In the genomic region with DNA sequence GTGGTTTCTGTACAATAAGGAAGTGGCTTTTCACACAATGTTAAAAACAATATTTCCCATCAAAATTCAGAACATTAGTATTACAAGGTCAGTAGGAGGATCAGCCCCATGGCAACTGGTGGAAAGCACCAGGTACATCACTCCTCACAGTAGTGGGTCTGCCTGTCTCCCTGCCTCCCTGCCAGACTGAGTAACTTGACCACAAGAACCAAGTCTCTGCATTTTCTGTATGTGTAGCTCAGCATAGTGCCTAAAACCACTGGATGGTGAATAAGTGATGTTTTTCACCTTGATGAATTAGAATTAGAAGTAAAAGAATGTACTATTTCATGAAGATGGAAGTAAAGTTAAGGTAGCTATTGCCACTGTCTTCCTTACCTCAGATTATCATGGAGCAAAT, we compare ENCODE assay signal across 25 cellular contexts. TPM values are rescaled to one million over a fixed set of nuclear protein-coding genes. Genes with fewer than 3 reads are reported as not detected.
DNase-seq lines count a peak whose midpoint lies in the region; ATAC-seq lines count a peak whose summit lies in the region.
"Had no signal": no experiment of that assay in that cellular context is flagged by ENCODE, and none has a peak within 500 bp of the region (broad histone marks: within the 10 kb centered on the region; RNA-seq: fewer than 3 reads in every experiment).

No MANE protein-coding gene starts in this region.

- H3K9me3 Mint-ChIP-seq in activated CD4-positive, alpha-beta T cell treated with anti-CD3 and anti-CD28 coated beads for 36 hours (ENCODE audit: low read depth) = no peaks in the 10 kb centered on the region
- H3K9me3 Mint-ChIP-seq in activated CD4-positive, alpha-beta memory T cell treated with anti-CD3 and anti-CD28 coated beads for 36 hours = no peaks in the 10 kb centered on the region
- H3K9me3 Mint-ChIP-seq in immature natural killer cell = no peaks in the 10 kb centered on the region
- H3K9me3 Mint-ChIP-seq: CD4-positive, CD25-positive, alpha-beta regulatory T cell had no signal

- POLR2A ChIA-PET in activated CD4-positive, alpha-beta T cell treated with anti-CD3 and anti-CD28 coated beads for 36 hours (lab: Charles Lee) = no interaction called here
- POLR2A ChIA-PET in activated CD4-positive, alpha-beta memory T cell treated with anti-CD3 and anti-CD28 coated beads for 36 hours (lab: Charles Lee) = no interaction called here

- H3K27ac Mint-ChIP-seq in activated CD4-positive, alpha-beta T cell treated with anti-CD3 and anti-CD28 coated beads for 36 hours = no peak overlapping the region
- H3K27ac Mint-ChIP-seq in activated CD4-positive, alpha-beta memory T cell treated with anti-CD3 and anti-CD28 coated beads for 36 hours = peak overlapping the region; percentile 13
- H3K27ac Mint-ChIP-seq in immature natural killer cell = peak overlapping the region; percentile 51 to 84 (median 78)

- H3K27me3 Mint-ChIP-seq in activated CD4-positive, alpha-beta T cell treated with anti-CD3 and anti-CD28 coated beads for 36 hours = no peaks in the 10 kb centered on the region
- no peaks in the 10 kb centered on the region for H3K27me3 Mint-ChIP-seq in activated CD4-positive, alpha-beta memory T cell treated with anti-CD3 and anti-CD28 coated beads for 36 hours
- H3K27me3 Mint-ChIP-seq in immature natural killer cell (ENCODE audit: low read depth in 3 of 3) = peaks cover 2 to 12% (median 11%) of the 10 kb centered on the region in 3 donors

- ATAC-seq in activated CD4-positive, alpha-beta T cell treated with anti-CD3 and anti-CD28 coated beads for 36 hours = no peak
- ATAC-seq in HG03457 (IDR thresholded peaks at IDR 0.05; ENCODE audit: unreplicated experiment) (no peak), GM21515 (IDR thresholded peaks at IDR 0.05; ENCODE audit: unreplicated experiment) (no peak)
- ATAC-seq: left lobe of liver, Panc1, right cardiac atrium had no signal

- CTCF ChIA-PET in activated CD4-positive, alpha-beta T cell treated with anti-CD3 and anti-CD28 coated beads for 36 hours (lab: Charles Lee) = interaction anchor here (1.1 to 1.2 kb wide), 2 partner anchors 22 to 34 kb away, joined by 3 to 4 read pairs; no protein-coding TSS in a partner anchor
- CTCF ChIA-PET in activated CD4-positive, alpha-beta memory T cell treated with anti-CD3 and anti-CD28 coated beads for 36 hours (lab: Charles Lee) = interaction anchor here (0.8 to 1.9 kb wide), 7 partner anchors 9 to 69 kb away, joined by 3 to 5 read pairs (median 4); no protein-coding TSS in a partner anchor

- H3K4me1 Mint-ChIP-seq in activated CD4-positive, alpha-beta T cell treated with anti-CD3 and anti-CD28 coated beads for 36 hours = peaks cover 13% of the 10 kb centered on the region
- H3K4me1 Mint-ChIP-seq in activated CD4-positive, alpha-beta memory T cell treated with anti-CD3 and anti-CD28 coated beads for 36 hours (ENCODE audit: low read depth) = peaks cover 18% of the 10 kb centered on the region
- H3K4me1 Mint-ChIP-seq in immature natural killer cell = peaks cover 40 to 45% of the 10 kb centered on the region in 2 donors

- DNase-seq in activated CD4-positive, alpha-beta T cell treated with anti-CD3 and anti-CD28 coated beads for 36 hours = peak; percentile 22
- no peak for DNase-seq in activated CD4-positive, alpha-beta T cell treated with anti-CD3 and anti-CD28 coated beads for 1 hour
- DNase-seq in GF-D8 (lab: John Stamatoyannopoulos, UW) = peak; percentile 13
- peak; percentile 26 for DNase-seq in activated CD4-positive, alpha-beta memory T cell treated with anti-CD3 and anti-CD28 coated beads for 36 hours
- peak in 2 of 3 donors; percentile 6 to 15 for DNase-seq in immature natural killer cell
- no peak for DNase-seq in SHP77 treated with DMSO at 0.1 percent for 48 hours (lab: John Stamatoyannopoulos, UW)
- DNase-seq: 8988T; activated CD4-positive, CD25-positive, alpha-beta regulatory T cell treated with anti-CD3 and anti-CD28 coated beads, Interleukin-2, amount 50 U/mL, for 72 hours; activated gamma-delta T cell treated with Interleukin-2 at 50 U/mL for 16 hours; CD4-positive, CD25-positive, alpha-beta regulatory T cell; H7; mesenchymal stem cell; MM.1S; NCI-H2029 treated with DMSO at 0.1 percent for 48 hours; NCI-H2227 treated with DMSO at 0.1 percent for 48 hours; NCI-H526 treated with DMSO at 0.1 percent for 48 hours; right cardiac atrium; SHP77; spleen; stimulated activated CD4-positive, alpha-beta T cell treated with anti-CD3 and anti-CD28 coated beads, Interleukin-2, amount 100 ng/mL, for 48 hours; uterus had no signal

- H3K4me3 Mint-ChIP-seq in activated CD4-positive, alpha-beta T cell treated with anti-CD3 and anti-CD28 coated beads for 36 hours = no peak overlapping the region
- no peak overlapping the region for H3K4me3 Mint-ChIP-seq in activated CD4-positive, alpha-beta memory T cell treated with anti-CD3 and anti-CD28 coated beads for 36 hours
- peak overlapping the region; percentile 8 to 59 (median 44) for H3K4me3 Mint-ChIP-seq in immature natural killer cell

- H3K36me3 Mint-ChIP-seq in activated CD4-positive, alpha-beta T cell treated with anti-CD3 and anti-CD28 coated beads for 36 hours (ENCODE audit: low read depth) = no peaks in the 10 kb centered on the region
- peaks cover 1% of the 10 kb centered on the region for H3K36me3 Mint-ChIP-seq in activated CD4-positive, alpha-beta memory T cell treated with anti-CD3 and anti-CD28 coated beads for 36 hours
- H3K36me3 Mint-ChIP-seq in immature natural killer cell = no peaks in the 10 kb centered on the region

- intact Hi-C loops in activated CD4-positive, alpha-beta T cell treated with anti-CD3 and anti-CD28 coated beads for 36 hours (cut with DNase I, micrococcal nuclease) = no loop called here
- intact Hi-C loops in activated CD4-positive, alpha-beta memory T cell treated with anti-CD3 and anti-CD28 coated beads for 36 hours (cut with micrococcal nuclease) = no loop called here

RNA-seq across cellular contexts. Expression of gene WDR7, which starts 4.1 kb away (rescaled TPM):
- total RNA-seq in activated CD4-positive, alpha-beta T cell treated with anti-CD3 and anti-CD28 coated beads for 36 hours = 10 to 100 TPM; 21.5 to 23.1 TPM
- total RNA-seq in activated CD4-positive, alpha-beta memory T cell treated with anti-CD3 and anti-CD28 coated beads for 36 hours = 10 to 100 TPM; 18.0 to 19.5 TPM
- 10 to 100 TPM; 18.3 to 38.2 (median 23.3) TPM for polyA plus RNA-seq in immature natural killer cell

RNA-seq across cellular contexts. Expression of gene TXNL1, which starts 8.7 kb away (rescaled TPM):
- 10 to 100 TPM; 75.3 to 87.0 TPM for total RNA-seq in activated CD4-positive, alpha-beta T cell treated with anti-CD3 and anti-CD28 coated beads for 36 hours
- total RNA-seq in activated CD4-positive, alpha-beta memory T cell treated with anti-CD3 and anti-CD28 coated beads for 36 hours = 10 to 100 TPM; 68.7 to 68.9 TPM
- 10 to 100 TPM; 55.7 to 58.8 (median 57.5) TPM for polyA plus RNA-seq in immature natural killer cell

Comparison
In these comparisons a context has a peak if more than half of its experiments do, and no peak if none do; other contexts are left out.
1. DNase-seq: peak in activated CD4-positive, alpha-beta T cell treated with anti-CD3 and anti-CD28 coated beads for 36 hours (single experiment), GF-D8 (single experiment), activated CD4-positive, alpha-beta memory T cell treated with anti-CD3 and anti-CD28 coated beads for 36 hours (single experiment) and immature natural killer cell (2 of 3); none in activated CD4-positive, alpha-beta T cell treated with anti-CD3 and anti-CD28 coated beads for 1 hour (single experiment) and SHP77 treated with DMSO at 0.1 percent for 48 hours (single experiment).
2. H3K4me3 Mint-ChIP-seq: peak in immature natural killer cell (5 of 5); none in activated CD4-positive, alpha-beta T cell treated with anti-CD3 and anti-CD28 coated beads for 36 hours (single experiment) and activated CD4-positive, alpha-beta memory T cell treated with anti-CD3 and anti-CD28 coated beads for 36 hours (single experiment).